Comparison of ENCODE assay signal across 14 cellular contexts in genomic region chr3:13111874-13112520, GRCh38. TPM values are rescaled to one million over a fixed set of nuclear protein-coding genes. Genes with fewer than 3 reads are reported as not detected.
A peak's percentile ranks its signal among the peaks of the same experiment; 100 is the strongest.
DNase-seq lines count a peak whose midpoint lies in the region; ATAC-seq and TF ChIP-seq lines count a peak whose summit lies in the region.
"Had no signal": no experiment of that assay in that cellular context is flagged by ENCODE, and none has a peak within 500 bp of the region (broad histone marks: within the 10 kb centered on the region; RNA-seq: fewer than 3 reads in every experiment).

No MANE protein-coding gene starts in this region.

- no peak for TF ChIP-seq CTCF in C4-2B (conservative IDR thresholded peaks at IDR 0.05)
- no peak for TF ChIP-seq CTCF in chondrocyte (IDR thresholded peaks at IDR 0.05)
- TF ChIP-seq CTCF in smooth muscle cell (IDR thresholded peaks at IDR 0.05; ENCODE audit: borderline replicate concordance, insufficient read depth, poor library complexity, severe bottlenecking) = no peak
- TF ChIP-seq CTCF in RWPE1 (conservative IDR thresholded peaks at IDR 0.05; ENCODE audit: low read depth) = no peak

- H3K27me3 Mint-ChIP-seq in chondrocyte (ENCODE audit: low read depth) (peaks cover 55% of the 10 kb centered on the region), naive B cell (no peaks in the 10 kb centered on the region)

- no peak overlapping the region for H3K9ac ChIP-seq in smooth muscle cell (ENCODE audit: low read depth)
- H3K9ac ChIP-seq: neural progenitor cell had no signal

- CTCF ChIA-PET in RWPE1 (lab: Yijun Ruan, JAX) = interaction anchor here (0.8 kb wide), 2 partner anchors 13 to 72 kb away, joined by 3 read pairs; no protein-coding TSS in a partner anchor

- peak; percentile 78 for DNase-seq in NCI-H146 (lab: John Stamatoyannopoulos, UW)
- DNase-seq in chondrocyte (ENCODE audit: low spot score) = peak; percentile 63
- DNase-seq in naive B cell = no peak
- DNase-seq in smooth muscle cell (lab: John Stamatoyannopoulos, UW; ENCODE audit: unreplicated experiment) = no peak
- DNase-seq in DMS79 treated with DMSO at 0.1 percent for 48 hours (lab: John Stamatoyannopoulos, UW) = no peak
- DNase-seq in RWPE1 (ENCODE audit: low spot score) = no peak
- DNase-seq: central memory CD4-positive, alpha-beta T cell; Karpas-422; NCI-H446 had no signal

- H3K4me1 ChIP-seq in smooth muscle cell (ENCODE audit: low read depth) = peaks cover 9% of the 10 kb centered on the region

- no peak for ATAC-seq in naive B cell (ENCODE audit: low read depth in 2 of 2)
- no peak for ATAC-seq in HG02885 (IDR thresholded peaks at IDR 0.05; ENCODE audit: poor library complexity, unreplicated experiment)
- ATAC-seq: activated T-helper 17 cell treated with anti-CD3 and anti-CD28 coated beads, Interleukin-2, amount 50 U/mL, for 72 hours; SK-N-SH treated with all-trans-retinoic acid at 6 μM for 48 hours had no signal

- no peaks in the 10 kb centered on the region for H3K79me2 ChIP-seq in smooth muscle cell (ENCODE audit: low read depth)

- H3K4me1 Mint-ChIP-seq in chondrocyte (ENCODE audit: low read depth) (no peaks in the 10 kb centered on the region), naive B cell (peaks cover 44 to 86% (median 74%) of the 10 kb centered on the region in 3 donors)

- 87% methylated on average over 12 of the region's 12 CpGs for WGBS in smooth muscle cell (ENCODE audit: low lambda C conversion rate)

- H3K4me3 Mint-ChIP-seq in chondrocyte (ENCODE audit: unreplicated experiment) = no peak overlapping the region
- peak overlapping the region; percentile 29 to 89 (median 68) for H3K4me3 Mint-ChIP-seq in naive B cell
- H3K4me3 Mint-ChIP-seq: activated T-helper 17 cell treated with anti-CD3 and anti-CD28 coated beads, Interleukin-2, amount 50 U/mL, for 72 hours; neural progenitor cell had no signal

- H3K9me3 Mint-ChIP-seq in chondrocyte (ENCODE audit: low read depth) (no peaks in the 10 kb centered on the region), naive B cell (no peaks in the 10 kb centered on the region)
- H3K9me3 Mint-ChIP-seq: activated T-helper 17 cell treated with anti-CD3 and anti-CD28 coated beads, Interleukin-2, amount 50 U/mL, for 72 hours; neural progenitor cell had no signal

- no peaks in the 10 kb centered on the region for H3K27me3 ChIP-seq in smooth muscle cell (ENCODE audit: low read depth)
- H3K27me3 ChIP-seq: neural progenitor cell had no signal

- POLR2A ChIA-PET in RWPE1 (lab: Yijun Ruan, JAX; ENCODE audit: low non-redundant PET) = interaction anchor here (0.6 kb wide), 1 partner anchor 208 kb away, joined by 7 read pairs; no protein-coding TSS in a partner anchor

- H3K27ac Mint-ChIP-seq in chondrocyte (ENCODE audit: unreplicated experiment) = no peak overlapping the region
- H3K27ac Mint-ChIP-seq in naive B cell = peak overlapping the region; percentile 96 to 100 (median 100)
- H3K27ac Mint-ChIP-seq: activated T-helper 17 cell treated with anti-CD3 and anti-CD28 coated beads, Interleukin-2, amount 50 U/mL, for 72 hours; neural progenitor cell had no signal

- H3K4me2 ChIP-seq in smooth muscle cell = no peak overlapping the region
- H3K4me2 ChIP-seq: neural progenitor cell had no signal

- no peaks in the 10 kb centered on the region for H3K36me3 Mint-ChIP-seq in chondrocyte (ENCODE audit: low read depth)
- no peaks in the 10 kb centered on the region for H3K36me3 Mint-ChIP-seq in naive B cell
- H3K36me3 Mint-ChIP-seq: neural progenitor cell had no signal

- H3F3A ChIP-seq in smooth muscle cell (ENCODE audit: low read depth) = no peaks in the 10 kb centered on the region

- no peaks in the 10 kb centered on the region for H3K36me3 ChIP-seq in smooth muscle cell (ENCODE audit: low read depth)
- H3K36me3 ChIP-seq: neural progenitor cell had no signal

- H3K4me3 ChIP-seq in smooth muscle cell = no peak overlapping the region
- H3K4me3 ChIP-seq: neural progenitor cell had no signal

- H4K20me1 ChIP-seq in smooth muscle cell (ENCODE audit: low read depth) = no peaks in the 10 kb centered on the region

- no peaks in the 10 kb centered on the region for H3K9me3 ChIP-seq in smooth muscle cell (replicated peaks; ENCODE audit: low read depth)

- H3K27ac ChIP-seq in C4-2B (peak overlapping the region; percentile 78), smooth muscle cell (ENCODE audit: low read depth) (no peak overlapping the region), RWPE1 (no peak overlapping the region)
- H3K27ac ChIP-seq: neural progenitor cell had no signal

- no peak overlapping the region for H2AFZ ChIP-seq in smooth muscle cell (ENCODE audit: low read depth)
- H2AFZ ChIP-seq: neural progenitor cell had no signal

RNA-seq across cellular contexts. Expression of gene IQSEC1, which starts 38.8 kb away (rescaled TPM):
- total RNA-seq in chondrocyte = 37.2 to 43.3 TPM (median 38.2 TPM) in 3 replicates
- polyA plus RNA-seq in naive B cell (ENCODE audit: low read depth in 6 of 6) = 10 to 100 TPM; 14.6 to 73.4 (median 36.9) TPM
- total RNA-seq in smooth muscle cell = 13.9 and 18.9 TPM in 2 replicates
- 19.8 and 26.0 TPM in 2 replicates for polyA plus RNA-seq in smooth muscle cell

Comparison
In these comparisons a context has a peak if more than half of its experiments do, and no peak if none do; other contexts are left out.
1. DNase-seq: peak in NCI-H146 (single experiment) and chondrocyte (single experiment); none in naive B cell (single experiment), smooth muscle cell (single experiment), DMS79 treated with DMSO at 0.1 percent for 48 hours (single experiment) and RWPE1 (single experiment).